8 cellular contexts compared by ENCODE assay signal in genomic region chr10:17669185-17669872, GRCh38. TPM values are rescaled to one million over a fixed set of nuclear protein-coding genes. Genes with fewer than 3 reads are reported as not detected.
DNase-seq lines count a peak whose midpoint lies in the region; ATAC-seq, FAIRE-seq and TF ChIP-seq lines count a peak whose summit lies in the region.

No MANE protein-coding gene starts in this region.

- peak overlapping the region; percentile 54 for H3K4me3 Mint-ChIP-seq in T-helper 2 cell treated with Interferon-gamma antibody and Interleukin-4, amounts not matched to agents 5 μg/mL and 100 μg/mL, for 36 hours
- H3K4me3 Mint-ChIP-seq in immature natural killer cell (peak overlapping the region; percentile 57 to 82 (median 72)), Calu3 (ENCODE audit: low read depth, unreplicated experiment) (no peak overlapping the region)

- no peaks in the 10 kb centered on the region for H3K4me1 ChIP-seq in BE2C

- peak overlapping the region; percentile 74 for H3K27ac Mint-ChIP-seq in T-helper 2 cell treated with Interferon-gamma antibody and Interleukin-4, amounts not matched to agents 5 μg/mL and 100 μg/mL, for 36 hours
- H3K27ac Mint-ChIP-seq in immature natural killer cell (peak overlapping the region; percentile 9 to 84 (median 56)), Calu3 (ENCODE audit: unreplicated experiment) (no peak overlapping the region)

- peaks cover 20% of the 10 kb centered on the region for H3K36me3 Mint-ChIP-seq in T-helper 2 cell treated with Interferon-gamma antibody and Interleukin-4, amounts not matched to agents 5 μg/mL and 100 μg/mL, for 36 hours (ENCODE audit: low read depth)
- no peaks in the 10 kb centered on the region for H3K36me3 Mint-ChIP-seq in immature natural killer cell
- H3K36me3 Mint-ChIP-seq in Calu3 (ENCODE audit: insufficient read depth, unreplicated experiment): peaks cover 3% of the 10 kb centered on the region

- no peak for DNase-seq in H54 (ENCODE audit: insufficient read length, low spot score)
- no peak for DNase-seq in T-helper 2 cell treated with Interferon-gamma antibody and Interleukin-4, amounts not matched to agents 5 μg/mL and 100 μg/mL, for 36 hours (ENCODE audit: low spot score)
- peak; percentile 15 to 38 (median 23) for DNase-seq in immature natural killer cell
- no peak for DNase-seq in BE2C
- DNase-seq in Calu3: no peak
- DNase-seq in Right ventricle myocardium superior: no peak
- DNase-seq in NCI-H526 treated with DMSO at 0.1 percent for 48 hours (lab: John Stamatoyannopoulos, UW): no peak

- H3K4me1 Mint-ChIP-seq in T-helper 2 cell treated with Interferon-gamma antibody and Interleukin-4, amounts not matched to agents 5 μg/mL and 100 μg/mL, for 36 hours (ENCODE audit: low read depth): peaks cover 53% of the 10 kb centered on the region
- H3K4me1 Mint-ChIP-seq in immature natural killer cell: peaks cover 44 to 82% of the 10 kb centered on the region in 2 donors
- H3K4me1 Mint-ChIP-seq in Calu3 (ENCODE audit: low read depth, unreplicated experiment): peaks cover 24% of the 10 kb centered on the region

- intact Hi-C loops in Calu3 (cut with micrococcal nuclease; ENCODE audit: unreplicated experiment) (no loop called here), Right ventricle myocardium superior (cut with DNase I) (no loop called here)

- H3K27me3 Mint-ChIP-seq in T-helper 2 cell treated with Interferon-gamma antibody and Interleukin-4, amounts not matched to agents 5 μg/mL and 100 μg/mL, for 36 hours (ENCODE audit: low read depth): no peaks in the 10 kb centered on the region
- H3K27me3 Mint-ChIP-seq in immature natural killer cell (ENCODE audit: low read depth in 3 of 3): peaks cover 0 to 2% (median 0%) of the 10 kb centered on the region in 3 donors
- H3K27me3 Mint-ChIP-seq in Calu3 (ENCODE audit: unreplicated experiment): no peaks in the 10 kb centered on the region

- FAIRE-seq in H54 (lab: Jason Lieb, UNC): peak; percentile 33

- no TSS peak for BruUV-seq in Calu3 (replicated peaks; lab: Mats Ljungman, UMichigan)

- peak; percentile 73 for ATAC-seq in GM18502 (IDR thresholded peaks at IDR 0.05; ENCODE audit: poor library complexity, unreplicated experiment)
- no peak for ATAC-seq in Right ventricle myocardium superior (ENCODE audit: poor library complexity)

- TF ChIP-seq CTCF in BE2C (IDR thresholded peaks at IDR 0.05; ENCODE audit: low read depth, low read length) (no peak), Calu3 (IDR thresholded peaks at IDR 0.05; ENCODE audit: unreplicated experiment) (no peak)

- no peak for TF ChIP-seq POLR2A in H54 (IDR thresholded peaks at IDR 0.05; ENCODE audit: low read depth, low read length)

- no peak overlapping the region for H3K4me3 ChIP-seq in BE2C (ENCODE audit: low read depth, low read length)

- H3K36me3 ChIP-seq in BE2C: no peaks in the 10 kb centered on the region

- no peaks in the 10 kb centered on the region for H3K9me3 ChIP-seq in BE2C

- H3K9me3 Mint-ChIP-seq in T-helper 2 cell treated with Interferon-gamma antibody and Interleukin-4, amounts not matched to agents 5 μg/mL and 100 μg/mL, for 36 hours: no peaks in the 10 kb centered on the region
- H3K9me3 Mint-ChIP-seq in immature natural killer cell (no peaks in the 10 kb centered on the region), Calu3 (ENCODE audit: low read depth, unreplicated experiment) (no peaks in the 10 kb centered on the region)

- H3K27me3 ChIP-seq in BE2C: no peaks in the 10 kb centered on the region

- CTCF ChIA-PET in Calu3 (lab: Charles Lee): no interaction called here

RNA-seq across cellular contexts. Expression of gene STAM, which starts 25.4 kb away (rescaled TPM):
- 1 to 10 TPM; 7.3 to 10.0 (median 7.9) TPM for polyA plus RNA-seq in immature natural killer cell
- polyA plus RNA-seq in BE2C (2012; ENCODE audit: insufficient read depth, insufficient read length, low read depth): 26.7 TPM
- total RNA-seq in Calu3 (2022) (16.6 and 17.0 TPM in 2 replicates), Right ventricle myocardium superior (18.0 TPM)

RNA-seq across cellular contexts. Expression of gene HACD1, which starts 52.2 kb away (rescaled TPM):
- 1 to 10 TPM in 2 of 3 donors, under 1 TPM in 1; 0.47 to 5.3 (median 1.9) TPM for polyA plus RNA-seq in immature natural killer cell
- polyA plus RNA-seq in BE2C (2012; ENCODE audit: insufficient read depth, insufficient read length, low read depth): 10.6 TPM
- total RNA-seq in Calu3 (2022): 13.2 and 17.3 TPM in 2 replicates
- total RNA-seq in Right ventricle myocardium superior: 139 TPM

Comparison
In these comparisons a context has a peak if more than half of its experiments do, and no peak if none do; other contexts are left out.
1. DNase-seq: peak in immature natural killer cell (3 of 3); none in H54 (single experiment), T-helper 2 cell treated with Interferon-gamma antibody and Interleukin-4, amounts not matched to agents 5 μg/mL and 100 μg/mL, for 36 hours (single experiment), BE2C (single experiment), Calu3 (single experiment), Right ventricle myocardium superior (single experiment) and NCI-H526 treated with DMSO at 0.1 percent for 48 hours (single experiment).